15 cellular contexts compared by ENCODE assay signal in genomic region chr12:13428538-13429265, GRCh38.
DNase-seq lines count a peak whose midpoint lies in the region; ATAC-seq and TF ChIP-seq lines count a peak whose summit lies in the region.
"Had no signal": no experiment of that assay in that cellular context is flagged by ENCODE, and none has a peak within 500 bp of the region (broad histone marks: within the 10 kb centered on the region; RNA-seq: fewer than 3 reads in every experiment).

No MANE protein-coding gene starts in this region.

- H3K9ac ChIP-seq in rectal smooth muscle tissue (ENCODE audit: low read length) = no peak overlapping the region
- H3K9ac ChIP-seq: KMS-11 had no signal

- ATAC-seq in activated CD8-positive, alpha-beta memory T cell treated with anti-CD3 and anti-CD28 coated beads, Interleukin-2, amount 10 ng/mL, durations not matched to agents 7 days and 5 days = no peak
- no peak for ATAC-seq in HG03159 (IDR thresholded peaks at IDR 0.05; ENCODE audit: unreplicated experiment)
- ATAC-seq: mucosa of descending colon had no signal

- H3K4me1 ChIP-seq in rectal smooth muscle tissue (ENCODE audit: control insufficient read depth, insufficient read depth, low read length) = peaks cover 4% of the 10 kb centered on the region
- H3K4me1 ChIP-seq: Caco-2, right atrium auricular region had no signal

- DNase-seq in DMS153 treated with DMSO at 0.1 percent for 48 hours (lab: John Stamatoyannopoulos, UW; ENCODE audit: unreplicated experiment) (peak; percentile 8), NCI-H1105 treated with DMSO at 0.1 percent for 48 hours (lab: John Stamatoyannopoulos, UW) (peak; percentile 78), astrocyte of the cerebellum (ENCODE audit: low read depth) (peak; percentile 22), OCI-M1 (lab: John Stamatoyannopoulos, UW) (no peak)
- no peak for DNase-seq in activated CD4-positive, alpha-beta T cell treated with anti-CD3 and anti-CD28 coated beads, Interleukin-2, amount 50 U/mL, for 1 hour
- DNase-seq in activated CD8-positive, alpha-beta memory T cell treated with anti-CD3 and anti-CD28 coated beads, Interleukin-2, amount 10 ng/mL, durations not matched to agents 7 days and 5 days = no peak
- DNase-seq: activated CD4-positive, alpha-beta T cell treated with anti-CD3 and anti-CD28 coated beads for 48 hours; Caco-2; mucosa of descending colon; NCI-H1048; stimulated activated CD4-positive, alpha-beta T cell treated with anti-CD3 and anti-CD28 coated beads, Interleukin-1b, Interleukin-23, amount 100 ng/mL, for 48 hours had no signal

- H3K4me1 Mint-ChIP-seq in activated CD8-positive, alpha-beta memory T cell treated with anti-CD3 and anti-CD28 coated beads, Interleukin-2, amount 10 ng/mL, durations not matched to agents 7 days and 5 days = no peaks in the 10 kb centered on the region

- CTCF ChIA-PET in activated CD8-positive, alpha-beta memory T cell treated with anti-CD3 and anti-CD28 coated beads, Interleukin-2, amount 10 ng/mL, durations not matched to agents 7 days and 5 days (lab: Charles Lee) = no interaction called here

- in situ Hi-C loops in astrocyte of the cerebellum (cut with HindIII; ENCODE audit: low sequenced_read_pairs) = no loop called here

- H3K36me3 Mint-ChIP-seq in activated CD8-positive, alpha-beta memory T cell treated with anti-CD3 and anti-CD28 coated beads, Interleukin-2, amount 10 ng/mL, durations not matched to agents 7 days and 5 days = no peaks in the 10 kb centered on the region

- H3K4me3 ChIP-seq in astrocyte of the cerebellum (ENCODE audit: low read depth, low read length) (no peak overlapping the region), rectal smooth muscle tissue (ENCODE audit: low read length) (no peak overlapping the region)
- H3K4me3 ChIP-seq: mucosa of descending colon, right atrium auricular region had no signal

- no peak overlapping the region for H3K4me3 Mint-ChIP-seq in activated CD8-positive, alpha-beta memory T cell treated with anti-CD3 and anti-CD28 coated beads, Interleukin-2, amount 10 ng/mL, durations not matched to agents 7 days and 5 days

- H3K27me3 Mint-ChIP-seq in activated CD8-positive, alpha-beta memory T cell treated with anti-CD3 and anti-CD28 coated beads, Interleukin-2, amount 10 ng/mL, durations not matched to agents 7 days and 5 days = no peaks in the 10 kb centered on the region

- peak overlapping the region; percentile 41 for H3K27ac ChIP-seq in rectal smooth muscle tissue (ENCODE audit: low read depth, low read length)
- H3K27ac ChIP-seq: KMS-11, right atrium auricular region had no signal

- no peaks in the 10 kb centered on the region for H3K36me3 ChIP-seq in rectal smooth muscle tissue (ENCODE audit: control insufficient read depth, insufficient read depth, low read length)
- H3K36me3 ChIP-seq: right atrium auricular region had no signal

- no peaks in the 10 kb centered on the region for H3K27me3 ChIP-seq in rectal smooth muscle tissue (ENCODE audit: control insufficient read depth, insufficient read depth, low read length)
- H3K27me3 ChIP-seq: right atrium auricular region had no signal

- H3K27ac Mint-ChIP-seq in activated CD8-positive, alpha-beta memory T cell treated with anti-CD3 and anti-CD28 coated beads, Interleukin-2, amount 10 ng/mL, durations not matched to agents 7 days and 5 days = no peak overlapping the region

- no peaks in the 10 kb centered on the region for H3K9me3 Mint-ChIP-seq in activated CD8-positive, alpha-beta memory T cell treated with anti-CD3 and anti-CD28 coated beads, Interleukin-2, amount 10 ng/mL, durations not matched to agents 7 days and 5 days (ENCODE audit: low read depth)

- TF ChIP-seq CTCF in astrocyte of the cerebellum (IDR thresholded peaks at IDR 0.05; ENCODE audit: low read depth, low read length, missing control alignments) = no peak

Comparison
In these comparisons a context has a peak if more than half of its experiments do, and no peak if none do; other contexts are left out.
1. DNase-seq: peak in DMS153 treated with DMSO at 0.1 percent for 48 hours (single experiment), NCI-H1105 treated with DMSO at 0.1 percent for 48 hours (single experiment) and astrocyte of the cerebellum (single experiment); none in OCI-M1 (single experiment), activated CD4-positive, alpha-beta T cell treated with anti-CD3 and anti-CD28 coated beads, Interleukin-2, amount 50 U/mL, for 1 hour (single experiment) and activated CD8-positive, alpha-beta memory T cell treated with anti-CD3 and anti-CD28 coated beads, Interleukin-2, amount 10 ng/mL, durations not matched to agents 7 days and 5 days (single experiment).